Comparison of ENCODE assay signal across 8 cellular contexts in genomic region chr9:33290247-33290993, GRCh38. TPM values are rescaled to one million over a fixed set of nuclear protein-coding genes. Genes with fewer than 3 reads are reported as not detected.
DNase-seq lines count a peak whose midpoint lies in the region; ATAC-seq, FAIRE-seq and TF ChIP-seq lines count a peak whose summit lies in the region.

NFX1 (plus strand) TSS chr9:33290516; CDS start chr9:33290573, 57 bp downstream.

- dilution Hi-C loops in IMR-90 (cut with HindIII; ENCODE audit: low sequenced_read_pairs, unreplicated experiment) (loop anchor here (25.0 kb wide), 1 partner anchor 172 kb away; the partner anchor contains the start of gene NOL6), endothelial cell of umbilical vein (cut with MboI; ENCODE audit: extremely low pct_ligation_motif_present, low sequenced_read_pairs) (no loop called here)

- H2AFZ ChIP-seq in IMR-90 (replicated peaks; ENCODE audit: low read length, poor library complexity) (peak within 1 kb of the TSS; percentile 92), endothelial cell of umbilical vein (ENCODE audit: low read depth, low read length) (peak within 1 kb of the TSS; percentile 58)

- H4K91ac ChIP-seq in IMR-90 (ENCODE audit: insufficient read depth, low read depth, low read length), result peak within 1 kb of the TSS; percentile 95

- DNase-seq in DMS 273 (lab: John Stamatoyannopoulos, UW; ENCODE audit: unreplicated experiment) (peak; percentile 99), IMR-90 (peak; percentile 99), OCI-M1 (lab: John Stamatoyannopoulos, UW) (peak; percentile 99), activated T-cell treated with anti-CD3 and anti-CD28 coated beads for 24 hours (ENCODE audit: low read depth) (peak; percentile 98), endothelial cell of umbilical vein (ENCODE audit: low read depth, low spot score) (peak; percentile 99), middle frontal gyrus (ENCODE audit: extremely low spot score, low spot score) (peak; percentile 97)
- peak; percentile 93 to 97 for DNase-seq in stimulated activated CD8-positive, alpha-beta memory T cell treated with anti-CD3 and anti-CD28 coated beads, Interleukin-2, amount 100 ng/mL, for 48 hours (ENCODE audit: low read depth in 2 of 2)

- H3K23ac ChIP-seq in IMR-90 (ENCODE audit: low read depth, low read length), result peak within 1 kb of the TSS; percentile 99

- H3K56ac ChIP-seq in IMR-90 (ENCODE audit: extremely low read depth, insufficient read depth, low read length), result peak within 1 kb of the TSS; percentile 99

- H3K9me1 ChIP-seq in IMR-90 (ENCODE audit: insufficient read depth, low read length), result no peaks in the 10 kb centered on the region
- H3K9me1 ChIP-seq in endothelial cell of umbilical vein (replicated peaks; ENCODE audit: control insufficient read depth, extremely low read depth, insufficient read depth, low read length), result no peaks in the 10 kb centered on the region

- FAIRE-seq in endothelial cell of umbilical vein (lab: Jason Lieb, UNC), result peak; percentile 99

- H2BK5ac ChIP-seq in IMR-90 (ENCODE audit: low read depth, low read length, poor library complexity, severe bottlenecking), result peak within 1 kb of the TSS; percentile 99

- peak within 1 kb of the TSS; percentile 97 for H3K18ac ChIP-seq in IMR-90 (ENCODE audit: low read depth, low read length)

- peak within 1 kb of the TSS; percentile 91 for H2AK5ac ChIP-seq in IMR-90 (ENCODE audit: low read depth, low read length)

- TF ChIP-seq RAD21 in IMR-90 (IDR thresholded peaks at IDR 0.05; ENCODE audit: low read length), result no peak

- peak within 1 kb of the TSS; percentile 68 for H3K4me3 ChIP-seq in IMR-90 (ENCODE audit: insufficient read depth, low read depth, low read length)
- H3K4me3 ChIP-seq in endothelial cell of umbilical vein (replicated peaks in 1 of 3; ENCODE audit: insufficient read depth in 1 of 3, low read depth in 1 of 3, low read length in 3 of 3), result peak within 1 kb of the TSS; percentile 57 to 79 (median 78)

- intact Hi-C loops in IMR-90 (cut with micrococcal nuclease), result loop anchor here (10.0 kb wide), 1 partner anchor 64 kb away; no protein-coding TSS in a partner anchor
- intact Hi-C loops in endothelial cell of umbilical vein (cut with micrococcal nuclease), result loop anchor here (1.0 to 2.0 kb wide), 6 partner anchors 26 to 218 kb away; partner anchors contain the start of gene BAG1

- peaks cover 36% of the 10 kb centered on the region for H3K79me2 ChIP-seq in endothelial cell of umbilical vein (ENCODE audit: control insufficient read depth, insufficient read depth, low read length)

- H3K79me1 ChIP-seq in IMR-90 (ENCODE audit: low read depth in 1 of 2, low read length in 2 of 2), result peaks cover 25 to 50% of the 10 kb centered on the region in 2 experiments

- peak within 1 kb of the TSS; percentile 97 for H4K5ac ChIP-seq in IMR-90 (ENCODE audit: low read depth, low read length)

- H3K27me3 ChIP-seq in IMR-90 (ENCODE audit: control insufficient read depth, insufficient read depth, low read length) (no peaks in the 10 kb centered on the region), endothelial cell of umbilical vein (ENCODE audit: control insufficient read depth in 2 of 2, insufficient read depth in 2 of 2, low read length in 2 of 2) (no peaks in the 10 kb centered on the region)

- H4K20me1 ChIP-seq in IMR-90 (ENCODE audit: insufficient read depth, low read length), result no peaks in the 10 kb centered on the region
- no peaks in the 10 kb centered on the region for H4K20me1 ChIP-seq in endothelial cell of umbilical vein (replicated peaks; ENCODE audit: control insufficient read depth, extremely low read depth, insufficient read depth, low read length)

- H3K14ac ChIP-seq in IMR-90 (replicated peaks; ENCODE audit: low read depth, low read length), result peak within 1 kb of the TSS; percentile 100

- peak within 1 kb of the TSS; percentile 96 for H3K9ac ChIP-seq in IMR-90 (ENCODE audit: low read depth, low read length)
- peak within 1 kb of the TSS; percentile 100 for H3K9ac ChIP-seq in endothelial cell of umbilical vein (replicated peaks; ENCODE audit: extremely low read depth, insufficient read depth, low read length)

- H2BK15ac ChIP-seq in IMR-90 (ENCODE audit: low read depth, low read length), result peak within 1 kb of the TSS; percentile 87

- WGBS in IMR-90 (ENCODE audit: extremely low coverage in 2 of 2, insufficient read length in 1 of 2), 2 experiments, result 0% methylated on average over 37 of the region's 60 CpGs; no CpG with 5 or more reads in 1 of the 2 experiments

- no TSS peak for BruUV-seq in IMR-90 (replicated peaks; lab: Mats Ljungman, UMichigan)
- TSS peak; percentile 55 for BruUV-seq in endothelial cell of umbilical vein (replicated peaks; lab: Mats Ljungman, UMichigan)

- TF ChIP-seq POLR2A in IMR-90 (IDR thresholded peaks at IDR 0.05; ENCODE audit: low read depth, low read length) (peak; percentile 98), endothelial cell of umbilical vein (IDR thresholded peaks at IDR 0.05; ENCODE audit: low read depth, low read length) (peak; percentile 95)

- ATAC-seq in GM21528 (IDR thresholded peaks at IDR 0.05; ENCODE audit: low FRiP score, unreplicated experiment) (peak; percentile 86), IMR-90 (ENCODE audit: low read depth) (peak; percentile 91)

- POLR2A ChIA-PET in IMR-90 (lab: Charles Lee; ENCODE audit: unreplicated experiment) (interaction anchor here (0.5 to 0.8 kb wide), 3 partner anchors 25 to 186 kb away, joined by 3 to 21 read pairs (median 3); no protein-coding TSS in a partner anchor), endothelial cell of umbilical vein (lab: Charles Lee) (interaction anchor here (0.6 to 1.6 kb wide), 11 partner anchors 17 to 487 kb away, joined by 3 to 13 read pairs (median 5); partner anchors contain the start of genes BAG1, CHMP5 and NOL6)

- H3K36me3 ChIP-seq in IMR-90 (ENCODE audit: control insufficient read depth, insufficient read depth, low read length) (peaks cover 11% of the 10 kb centered on the region), endothelial cell of umbilical vein (ENCODE audit: control insufficient read depth in 2 of 2, extremely low read depth in 1 of 2, insufficient read depth in 2 of 2, low read length in 2 of 2) (peaks cover 2 to 7% of the 10 kb centered on the region in 2 experiments)

- no peaks in the 10 kb centered on the region for H3K9me3 ChIP-seq in IMR-90 (ENCODE audit: control insufficient read depth, insufficient read depth, low read length)
- H3K9me3 ChIP-seq in endothelial cell of umbilical vein (replicated peaks; ENCODE audit: control insufficient read depth, insufficient read depth, low read length), result no peaks in the 10 kb centered on the region

- CTCF ChIA-PET in IMR-90 (lab: Yijun Ruan, JAX), result interaction anchor here (0.6 to 0.8 kb wide), 6 partner anchors 38 to 989 kb away, joined by 3 to 8 read pairs (median 4); no protein-coding TSS in a partner anchor
- CTCF ChIA-PET in endothelial cell of umbilical vein (lab: Charles Lee), result interaction anchor here (0.6 to 2.8 kb wide), 15 partner anchors 17 to 334 kb away, joined by 3 to 31 read pairs (median 5); no protein-coding TSS in a partner anchor

- peak within 1 kb of the TSS; percentile 99 for H3K4ac ChIP-seq in IMR-90 (ENCODE audit: low read depth, low read length)

- H2BK120ac ChIP-seq in IMR-90 (ENCODE audit: low read depth, low read length), result peak within 1 kb of the TSS; percentile 96

- peak within 1 kb of the TSS; percentile 79 for H3K4me2 ChIP-seq in IMR-90 (ENCODE audit: low read depth, low read length)
- peak within 1 kb of the TSS; percentile 95 for H3K4me2 ChIP-seq in endothelial cell of umbilical vein (ENCODE audit: insufficient read depth, low read length)

- H2BK20ac ChIP-seq in IMR-90 (ENCODE audit: low read depth, low read length), result peak within 1 kb of the TSS; percentile 66

- in situ Hi-C loops in IMR-90 (cut with MboI; ENCODE audit: low sequenced_read_pairs), result loop anchor here (5.0 kb wide), 1 partner anchor 177 kb away; no protein-coding TSS in a partner anchor

- H3K27ac ChIP-seq in IMR-90 (ENCODE audit: insufficient read depth, low read length) (peak within 1 kb of the TSS; percentile 99), endothelial cell of umbilical vein (ENCODE audit: insufficient read depth, low read depth, low read length) (peak within 1 kb of the TSS; percentile 92)

- H4K8ac ChIP-seq in IMR-90 (ENCODE audit: low read depth in 2 of 2, low read length in 2 of 2), result peak within 1 kb of the TSS; percentile 75 to 100

- H2AK9ac ChIP-seq in IMR-90 (replicated peaks; ENCODE audit: low read depth, low read length, poor library complexity), result peak within 1 kb of the TSS; percentile 98

- TF ChIP-seq CTCF in IMR-90 (conservative IDR thresholded peaks at IDR 0.05; ENCODE audit: low read depth, low read length) (no peak), endothelial cell of umbilical vein (IDR thresholded peaks at IDR 0.05; ENCODE audit: extremely low read depth in 1 of 2, insufficient read depth in 1 of 2, low read depth in 1 of 2, low read length in 2 of 2) (no peak)

- H3K4me1 ChIP-seq in IMR-90 (ENCODE audit: control insufficient read depth, insufficient read depth, low read length) (peaks cover 4% of the 10 kb centered on the region; the same call in 1 of the 2 replicates), endothelial cell of umbilical vein (ENCODE audit: control insufficient read depth, extremely low read depth, insufficient read depth, low read length) (peaks cover 13% of the 10 kb centered on the region)

TF ChIP-seq in endothelial cell of umbilical vein, 7 proteins besides CTCF, POLR2A, EP300 and RAD21 (continues in another document):
- TF ChIP-seq JUN (IDR thresholded peaks at IDR 0.05; ENCODE audit: borderline replicate concordance, insufficient read depth, insufficient read length, low read depth) (no peak), MAX (IDR thresholded peaks at IDR 0.05; ENCODE audit: insufficient read depth, insufficient read length) (peak; percentile 97), EZH2 (IDR thresholded peaks at IDR 0.05; ENCODE audit: borderline replicate concordance, low read depth, low read length, severe bottlenecking) (no peak), MYC (IDR thresholded peaks at IDR 0.05; ENCODE audit: low read depth, low read length) (no peak)

RNA-seq across cellular contexts. Expression of gene NFX1, which starts in this region (rescaled TPM):
- total RNA-seq in IMR-90 (2012; rRNA removed) (36.0 and 36.9 TPM in 2 replicates), endothelial cell of umbilical vein (21.7 and 22.1 TPM in 2 replicates)
- polyA plus RNA-seq in IMR-90 (2012; rRNA removed) (25.3 and 27.0 TPM in 2 replicates), endothelial cell of umbilical vein (17.4 and 19.3 TPM in 2 replicates)
- polyA plus RNA-seq in IMR-90 (2012; cell fraction: cytosol; rRNA removed), result 10.8 and 23.4 TPM in 2 replicates
- 31.3 and 53.5 TPM in 2 replicates for polyA plus RNA-seq in IMR-90 (2012; cell fraction: nucleus; rRNA removed; ENCODE audit: low replicate concordance)
- 15.0 and 15.5 TPM in 2 replicates for polyA plus RNA-seq in endothelial cell of umbilical vein (2011; cell fraction: cytosol; rRNA removed)
- polyA plus RNA-seq in endothelial cell of umbilical vein (2011; cell fraction: nucleus; rRNA removed), result 32.6 and 37.9 TPM in 2 replicates
- polyA plus RNA-seq in endothelial cell of umbilical vein (2012), result 17.0 and 17.5 TPM in 2 replicates
- polyA minus RNA-seq in endothelial cell of umbilical vein, result 44.7 and 57.5 TPM in 2 replicates
- 48.2 TPM for polyA minus RNA-seq in endothelial cell of umbilical vein (2011; cell fraction: cytosol; rRNA and poly(A)+ RNA removed)
- polyA minus RNA-seq in endothelial cell of umbilical vein (2011; cell fraction: nucleus; rRNA and poly(A)+ RNA removed), result 25.0 and 26.8 TPM in 2 replicates

Comparison
In these comparisons a context has a peak if more than half of its experiments do, and no peak if none do; other contexts are left out.
1. Peak in every context shown above with its lines: DNase-seq, ATAC-seq, H3K4me3 ChIP-seq and H3K27ac ChIP-seq.